Comparison of ENCODE assay signal across 9 cellular contexts in genomic region chr15:24078310-24079029, GRCh38.
"Had no signal": no experiment of that assay in that cellular context is flagged by ENCODE, and none has a peak within 500 bp of the region (broad histone marks: within the 10 kb centered on the region; RNA-seq: fewer than 3 reads in every experiment).

No MANE protein-coding gene starts in this region.

- H3K36me3 ChIP-seq: HAP-1 had no signal

- DNase-seq: GM23248, GOT3, H7, H9, HCEC 1CT, HFFc6 had no signal

- ATAC-seq: GM23338, HCT116 had no signal

- H3K4me3 ChIP-seq: GM23248, GM23338, HAP-1 had no signal

- H3K9me3 ChIP-seq: HAP-1 had no signal

- H3K4me1 ChIP-seq: HAP-1 had no signal

- H3K27ac ChIP-seq: GM23248 had no signal
